In the genomic region with DNA sequence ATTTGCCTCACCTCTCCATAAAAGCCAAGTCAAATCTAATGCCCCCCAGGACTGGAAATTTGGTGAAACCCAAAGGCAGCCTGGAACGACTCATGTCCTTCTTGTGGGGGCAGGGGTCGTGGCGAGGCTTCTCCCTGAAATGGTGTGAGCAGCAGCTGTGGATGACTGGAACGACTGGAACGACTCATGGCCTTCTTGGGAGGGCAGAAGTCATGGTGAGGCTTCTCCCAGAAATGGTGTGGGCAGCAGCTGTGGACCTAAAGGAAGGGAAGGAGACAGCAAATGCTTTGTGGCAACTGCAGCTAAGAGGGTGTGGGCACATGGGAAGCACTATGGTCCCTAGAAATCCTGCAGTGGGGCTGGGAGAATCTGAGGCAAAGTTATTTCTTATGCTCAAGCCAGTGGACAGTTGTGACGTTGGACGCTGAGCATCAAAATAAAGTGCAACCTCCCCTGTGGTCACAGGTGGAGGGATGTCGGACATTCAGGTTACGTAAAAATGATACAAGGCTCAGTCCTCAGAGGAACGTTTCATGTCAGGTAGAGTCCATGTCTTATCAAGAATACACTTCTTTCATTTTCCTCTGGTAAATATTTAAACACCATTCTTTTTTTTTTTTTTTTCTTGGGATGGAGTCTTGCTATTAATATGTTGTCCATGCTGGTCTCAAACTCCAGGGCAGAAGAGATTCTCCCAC, we compare ENCODE assay signal across 22 cellular contexts.
DNase-seq lines count a peak whose midpoint lies in the region; ATAC-seq, FAIRE-seq and TF ChIP-seq lines count a peak whose summit lies in the region.
"Had no signal": no experiment of that assay in that cellular context is flagged by ENCODE, and none has a peak within 500 bp of the region (broad histone marks: within the 10 kb centered on the region; RNA-seq: fewer than 3 reads in every experiment).

No MANE protein-coding gene starts in this region.

- H3K4me3 ChIP-seq in astrocyte (ENCODE audit: insufficient read depth, low read depth, low read length), result no peak overlapping the region
- H3K4me3 ChIP-seq in mesenchymal stem cell (ENCODE audit: insufficient read depth in 1 of 2, low read depth in 1 of 2, low read length in 2 of 2), result peak overlapping the region in 1 of 2 experiments; percentile 31
- H3K4me3 ChIP-seq in transverse colon, result no peak overlapping the region
- H3K4me3 ChIP-seq: adrenal gland, esophagus muscularis mucosa, HAP-1, lung had no signal

- no peak overlapping the region for H4K91ac ChIP-seq in mesenchymal stem cell (ENCODE audit: low read length)

- H3K14ac ChIP-seq in mesenchymal stem cell (ENCODE audit: low read length in 2 of 2), result no peak overlapping the region

- no peaks in the 10 kb centered on the region for H3K9me3 Mint-ChIP-seq in astrocyte (ENCODE audit: unreplicated experiment)
- H3K9me3 Mint-ChIP-seq: stimulated activated effector memory CD8-positive, alpha-beta T cell treated with anti-CD3 and anti-CD28 coated beads, Interleukin-12 subunit alpha, Interleukin-12 subunit beta, amount 100 ng/mL, for 72 hours; T-cell had no signal

- peaks cover 2% of the 10 kb centered on the region for H3K36me3 Mint-ChIP-seq in astrocyte (ENCODE audit: low read depth, unreplicated experiment)
- H3K36me3 Mint-ChIP-seq: stimulated activated effector memory CD8-positive, alpha-beta T cell treated with anti-CD3 and anti-CD28 coated beads, Interleukin-12 subunit alpha, Interleukin-12 subunit beta, amount 100 ng/mL, for 72 hours; T-cell had no signal

- H4K20me1 ChIP-seq in astrocyte (ENCODE audit: insufficient read depth, low read length), result no peaks in the 10 kb centered on the region

- no peak overlapping the region for H3K4ac ChIP-seq in mesenchymal stem cell (ENCODE audit: low read depth in 1 of 2, low read length in 2 of 2)

- H3K9ac ChIP-seq in astrocyte (ENCODE audit: low read length), result no peak overlapping the region
- H3K9ac ChIP-seq in mesenchymal stem cell (ENCODE audit: low read length), result peak overlapping the region; percentile 36

- DNase-seq in cardiac septum (ENCODE audit: low spot score) (peak; percentile 53), left ventricle myocardium superior (no peak), astrocyte (ENCODE audit: low read depth) (no peak), mesenchymal stem cell (no peak), transverse colon (no peak), NOMO-1 treated with dmso at 0.1 percent for 144 hours (lab: John Stamatoyannopoulos, UW; ENCODE audit: unreplicated experiment) (no peak), MV-4-11 (lab: John Stamatoyannopoulos, UW) (no peak), SW480 (ENCODE audit: low spot score) (no peak)
- DNase-seq: activated T-cell treated with anti-CD3 and anti-CD28 coated beads, Interleukin-2, amount 50 U/mL, for 1 hour; adrenal gland; brain microvascular endothelial cell; DMS79 treated with DMSO at 0.1 percent for 48 hours; NCI-H2081 treated with DMSO at 0.1 percent for 48 hours; OCI-M1; SHP77; T-cell had no signal

- H3K4me2 ChIP-seq in astrocyte (ENCODE audit: low read length) (no peak overlapping the region), mesenchymal stem cell (ENCODE audit: low read length, poor library complexity, severe bottlenecking) (no peak overlapping the region)

- no peak overlapping the region for H2BK15ac ChIP-seq in mesenchymal stem cell (ENCODE audit: low read depth, poor library complexity, severe bottlenecking)

- in situ Hi-C loops in transverse colon (cut with MboI; ENCODE audit: low pct_ligation_motif_present in 1 of 4, low pct_unique_long_range_greater_than_20kb in 1 of 4, low sequenced_read_pairs in 3 of 4), result no loop called here

- H3K27me3 ChIP-seq in astrocyte (ENCODE audit: insufficient read depth, low read length), result no peaks in the 10 kb centered on the region
- no peaks in the 10 kb centered on the region for H3K27me3 ChIP-seq in mesenchymal stem cell (ENCODE audit: control insufficient read depth in 1 of 2, insufficient read depth in 1 of 2, low read length in 2 of 2)
- H3K27me3 ChIP-seq in transverse colon, result no peaks in the 10 kb centered on the region
- H3K27me3 ChIP-seq: adrenal gland, brain microvascular endothelial cell, esophagus muscularis mucosa had no signal

- no peak for TF ChIP-seq CTCF in astrocyte (IDR thresholded peaks at IDR 0.05; ENCODE audit: insufficient read depth, low read depth, low read length)
- no peak for TF ChIP-seq CTCF in transverse colon (IDR thresholded peaks at IDR 0.05)

- no peaks in the 10 kb centered on the region for H3K79me2 ChIP-seq in astrocyte (ENCODE audit: insufficient read depth, low read length)

- no peaks in the 10 kb centered on the region for H3K79me1 ChIP-seq in mesenchymal stem cell (replicated peaks; ENCODE audit: low read length, poor library complexity, severe bottlenecking)

- no peak for TF ChIP-seq POLR2A in transverse colon (IDR thresholded peaks at IDR 0.05)

- no peak overlapping the region for H3K27ac ChIP-seq in astrocyte (ENCODE audit: low read depth, low read length)
- H3K27ac ChIP-seq in mesenchymal stem cell (ENCODE audit: low read length, poor library complexity, severe bottlenecking), result no peak overlapping the region
- peak overlapping the region; percentile 44 to 64 (median 61) for H3K27ac ChIP-seq in transverse colon
- H3K27ac ChIP-seq: adrenal gland, brain microvascular endothelial cell, esophagus muscularis mucosa had no signal

- H2AK5ac ChIP-seq in mesenchymal stem cell (ENCODE audit: low read length, severe bottlenecking), result no peak overlapping the region

- intact Hi-C loops in cardiac septum (cut with DNase I), result no loop called here
- intact Hi-C loops in left ventricle myocardium superior (cut with micrococcal nuclease), result no loop called here
- intact Hi-C loops in transverse colon (cut with DNase I; ENCODE audit: low total_unique reads), result no loop called here

- 65% methylated on average over 10 of the region's 10 CpGs for whole genome bisulfite sequencing in mesenchymal stem cell
- WGBS in transverse colon (ENCODE audit: low coverage in 1 of 2), 2 donors, result 54 to 87% methylated on average over 9 to 10 of the region's 10 CpGs

- FAIRE-seq in astrocyte (lab: Jason Lieb, UNC), result no peak
- FAIRE-seq: colon, islet of Langerhans had no signal

- no peak overlapping the region for H2BK5ac ChIP-seq in mesenchymal stem cell (ENCODE audit: low read depth, low read length, poor library complexity, severe bottlenecking)

- H3K27me3 Mint-ChIP-seq in astrocyte (ENCODE audit: low read depth, unreplicated experiment), result no peaks in the 10 kb centered on the region

- peak overlapping the region; percentile 53 for H3K27ac Mint-ChIP-seq in astrocyte (ENCODE audit: unreplicated experiment)
- H3K27ac Mint-ChIP-seq: stimulated activated effector memory CD8-positive, alpha-beta T cell treated with anti-CD3 and anti-CD28 coated beads, Interleukin-12 subunit alpha, Interleukin-12 subunit beta, amount 100 ng/mL, for 72 hours; T-cell had no signal

- no peak for ATAC-seq in left ventricle myocardium superior
- ATAC-seq: stimulated activated effector memory CD8-positive, alpha-beta T cell treated with anti-CD3 and anti-CD28 coated beads, Interleukin-12 subunit alpha, Interleukin-12 subunit beta, amount 100 ng/mL, for 72 hours; T-cell had no signal

- H3K4me1 ChIP-seq in astrocyte (ENCODE audit: insufficient read depth, low read length), result peaks cover 6% of the 10 kb centered on the region
- peaks cover 3% of the 10 kb centered on the region for H3K4me1 ChIP-seq in mesenchymal stem cell (ENCODE audit: control insufficient read depth, insufficient read depth, low read depth, low read length)
- H3K4me1 ChIP-seq in transverse colon, result peaks cover 0 to 12% (median 3%) of the 10 kb centered on the region in 4 donors
- H3K4me1 ChIP-seq: adrenal gland, esophagus muscularis mucosa, HAP-1 had no signal

- H3K23ac ChIP-seq in mesenchymal stem cell (ENCODE audit: low read length in 2 of 2), result no peak overlapping the region

- no peak overlapping the region for H3K18ac ChIP-seq in mesenchymal stem cell (ENCODE audit: low read depth in 1 of 2, low read length in 2 of 2)

- H3K36me3 ChIP-seq in astrocyte (ENCODE audit: insufficient read depth, low read length) (no peaks in the 10 kb centered on the region), mesenchymal stem cell (ENCODE audit: control insufficient read depth in 1 of 2, insufficient read depth in 2 of 2, low read depth in 1 of 2, low read length in 2 of 2) (no peaks in the 10 kb centered on the region), transverse colon (no peaks in the 10 kb centered on the region)
- H3K36me3 ChIP-seq: adrenal gland, brain microvascular endothelial cell, esophagus muscularis mucosa, HAP-1 had no signal

- TF ChIP-seq EP300 in transverse colon (IDR thresholded peaks at IDR 0.05; ENCODE audit: low read depth), result no peak

- H3K9me3 ChIP-seq in astrocyte (ENCODE audit: insufficient read depth, low read depth, low read length) (no peaks in the 10 kb centered on the region), mesenchymal stem cell (ENCODE audit: control insufficient read depth, low read length) (no peaks in the 10 kb centered on the region), transverse colon (no peaks in the 10 kb centered on the region)
- H3K9me3 ChIP-seq: adrenal gland, esophagus muscularis mucosa, HAP-1 had no signal

- no peak overlapping the region for H2BK120ac ChIP-seq in mesenchymal stem cell (ENCODE audit: low read depth, low read length)

- no peak overlapping the region for H4K8ac ChIP-seq in mesenchymal stem cell (ENCODE audit: low read length)

- H3K4me1 Mint-ChIP-seq in astrocyte (ENCODE audit: low read depth, unreplicated experiment), result peaks cover 11% of the 10 kb centered on the region
- H3K4me1 Mint-ChIP-seq: stimulated activated effector memory CD8-positive, alpha-beta T cell treated with anti-CD3 and anti-CD28 coated beads, Interleukin-12 subunit alpha, Interleukin-12 subunit beta, amount 100 ng/mL, for 72 hours; T-cell had no signal

- no peak overlapping the region for H2AFZ ChIP-seq in astrocyte (ENCODE audit: low read depth, low read length)
- no peak overlapping the region for H2AFZ ChIP-seq in mesenchymal stem cell (ENCODE audit: low read depth, low read length)

- H2BK12ac ChIP-seq in mesenchymal stem cell (ENCODE audit: low read length in 2 of 2), result no peak overlapping the region

- H3K4me3 Mint-ChIP-seq in astrocyte (ENCODE audit: unreplicated experiment), result peak overlapping the region; percentile 9
- H3K4me3 Mint-ChIP-seq: stimulated activated effector memory CD8-positive, alpha-beta T cell treated with anti-CD3 and anti-CD28 coated beads, Interleukin-12 subunit alpha, Interleukin-12 subunit beta, amount 100 ng/mL, for 72 hours; T-cell had no signal

Comparison
In these comparisons a context has a peak if more than half of its experiments do, and no peak if none do; other contexts are left out.
1. H3K27ac ChIP-seq: peak in transverse colon (4 of 4); none in astrocyte (single experiment) and mesenchymal stem cell (single experiment).